In genomic region chr1:226912587-226913176, GRCh38 we compare ENCODE assay signal across 8 cellular contexts. TPM values are rescaled to one million over a fixed set of nuclear protein-coding genes. Genes with fewer than 3 reads are reported as not detected.
DNase-seq lines count a peak whose midpoint lies in the region; ATAC-seq and TF ChIP-seq lines count a peak whose summit lies in the region.

No MANE protein-coding gene starts in this region.

- H3K9ac ChIP-seq in Loucy (ENCODE audit: low read depth, low read length, poor library complexity, severe bottlenecking) = no peak overlapping the region

- H3K9me3 ChIP-seq in BE2C (no peaks in the 10 kb centered on the region), Loucy (ENCODE audit: insufficient read depth, low read depth, low read length) (no peaks in the 10 kb centered on the region), osteoblast (ENCODE audit: low read depth, low read length) (no peaks in the 10 kb centered on the region)

- DNase-seq in BE2C (peak; percentile 69), fibroblast of pulmonary artery (ENCODE audit: low read depth) (peak; percentile 56), osteoblast (ENCODE audit: insufficient read length, low spot score, missing footprints) (no peak), GDM1 (lab: John Stamatoyannopoulos, UW) (no peak), NCI-H774 (lab: John Stamatoyannopoulos, UW) (no peak)
- peak; percentile 14 for DNase-seq in activated CD8-positive, alpha-beta memory T cell treated with anti-CD3 and anti-CD28 coated beads for 4 hours (ENCODE audit: low read depth in 2 of 2)

- no peaks in the 10 kb centered on the region for H3F3A ChIP-seq in Loucy (ENCODE audit: low read depth)

- H3K79me2 ChIP-seq in Loucy (ENCODE audit: insufficient read depth, low read length) = no peaks in the 10 kb centered on the region
- no peaks in the 10 kb centered on the region for H3K79me2 ChIP-seq in osteoblast (ENCODE audit: insufficient read depth, low read length)

- H3K27me3 ChIP-seq in BE2C (no peaks in the 10 kb centered on the region), Loucy (ENCODE audit: insufficient read depth, low read length, poor library complexity, severe bottlenecking) (no peaks in the 10 kb centered on the region), osteoblast (ENCODE audit: insufficient read depth, low read length) (no peaks in the 10 kb centered on the region)

- no peaks in the 10 kb centered on the region for H4K20me1 ChIP-seq in Loucy (ENCODE audit: insufficient read depth, low read length, poor library complexity, severe bottlenecking)
- H4K20me1 ChIP-seq in osteoblast (ENCODE audit: insufficient read depth, low read length) = no peaks in the 10 kb centered on the region

- H3K4me1 ChIP-seq in BE2C = no peaks in the 10 kb centered on the region
- H3K4me1 ChIP-seq in Loucy (ENCODE audit: insufficient read depth, low read length, poor library complexity, severe bottlenecking) = no peaks in the 10 kb centered on the region
- no peaks in the 10 kb centered on the region for H3K4me1 ChIP-seq in osteoblast (ENCODE audit: insufficient read depth, low read length)

- H3K4me2 ChIP-seq in Loucy (ENCODE audit: low read depth, low read length, poor library complexity, severe bottlenecking) (no peak overlapping the region), osteoblast (ENCODE audit: insufficient read depth, low read length) (peak overlapping the region; percentile 57)

- peak; percentile 61 for ATAC-seq in GM19328 (IDR thresholded peaks at IDR 0.05; ENCODE audit: unreplicated experiment)

- H2AFZ ChIP-seq in Loucy (ENCODE audit: low read length) (no peak overlapping the region), osteoblast (ENCODE audit: low read length) (peak overlapping the region; percentile 82)

- peak; percentile 75 for TF ChIP-seq CTCF in BE2C (IDR thresholded peaks at IDR 0.05; ENCODE audit: low read depth, low read length)
- TF ChIP-seq CTCF in Loucy (conservative IDR thresholded peaks at IDR 0.05; ENCODE audit: low read length) = peak; percentile 64
- TF ChIP-seq CTCF in fibroblast of pulmonary artery (IDR thresholded peaks at IDR 0.05; ENCODE audit: low read length, missing control alignments) = peak; percentile 68
- TF ChIP-seq CTCF in osteoblast (IDR thresholded peaks at IDR 0.05; ENCODE audit: extremely low read depth, low read depth, low read length) = peak; percentile 57

- no peak overlapping the region for H3K27ac ChIP-seq in osteoblast (ENCODE audit: low read depth, low read length)

- no peaks in the 10 kb centered on the region for H3K9me2 ChIP-seq in Loucy (replicated peaks; ENCODE audit: low read depth, low read length)

- H3K36me3 ChIP-seq in BE2C (no peaks in the 10 kb centered on the region), Loucy (ENCODE audit: insufficient read depth, low read length) (no peaks in the 10 kb centered on the region), osteoblast (ENCODE audit: insufficient read depth, low read length) (no peaks in the 10 kb centered on the region)

- H3K4me3 ChIP-seq in BE2C (ENCODE audit: low read depth, low read length) (no peak overlapping the region), Loucy (ENCODE audit: low read length, poor library complexity, severe bottlenecking) (no peak overlapping the region), fibroblast of pulmonary artery (replicated peaks; ENCODE audit: low read depth, low read length) (no peak overlapping the region), osteoblast (ENCODE audit: insufficient read depth, low read length) (no peak overlapping the region)

RNA-seq across cellular contexts. Expression of gene COQ8A, which starts 27.4 kb away (rescaled TPM):
- 49.4 TPM for polyA plus RNA-seq in BE2C (2012; ENCODE audit: insufficient read depth, insufficient read length, low read depth)
- 14.1 and 16.2 TPM in 2 replicates for total RNA-seq in osteoblast

RNA-seq across cellular contexts. Expression of gene PSEN2, which starts 42.3 kb away (rescaled TPM):
- polyA plus RNA-seq in BE2C (2012; ENCODE audit: insufficient read depth, insufficient read length, low read depth) = 9.3 TPM
- total RNA-seq in osteoblast = 31.5 and 32.9 TPM in 2 replicates

Comparison
In these comparisons a context has a peak if more than half of its experiments do, and no peak if none do; other contexts are left out.
1. DNase-seq: peak in BE2C (single experiment), activated CD8-positive, alpha-beta memory T cell treated with anti-CD3 and anti-CD28 coated beads for 4 hours (2 of 2) and fibroblast of pulmonary artery (single experiment); none in osteoblast (single experiment), GDM1 (single experiment) and NCI-H774 (single experiment).
2. Peak in every context shown above with its lines, with median percentiles within 50 percentile points of each other: CTCF ChIP-seq.